8 cellular contexts compared by ENCODE assay signal in the genomic region with DNA sequence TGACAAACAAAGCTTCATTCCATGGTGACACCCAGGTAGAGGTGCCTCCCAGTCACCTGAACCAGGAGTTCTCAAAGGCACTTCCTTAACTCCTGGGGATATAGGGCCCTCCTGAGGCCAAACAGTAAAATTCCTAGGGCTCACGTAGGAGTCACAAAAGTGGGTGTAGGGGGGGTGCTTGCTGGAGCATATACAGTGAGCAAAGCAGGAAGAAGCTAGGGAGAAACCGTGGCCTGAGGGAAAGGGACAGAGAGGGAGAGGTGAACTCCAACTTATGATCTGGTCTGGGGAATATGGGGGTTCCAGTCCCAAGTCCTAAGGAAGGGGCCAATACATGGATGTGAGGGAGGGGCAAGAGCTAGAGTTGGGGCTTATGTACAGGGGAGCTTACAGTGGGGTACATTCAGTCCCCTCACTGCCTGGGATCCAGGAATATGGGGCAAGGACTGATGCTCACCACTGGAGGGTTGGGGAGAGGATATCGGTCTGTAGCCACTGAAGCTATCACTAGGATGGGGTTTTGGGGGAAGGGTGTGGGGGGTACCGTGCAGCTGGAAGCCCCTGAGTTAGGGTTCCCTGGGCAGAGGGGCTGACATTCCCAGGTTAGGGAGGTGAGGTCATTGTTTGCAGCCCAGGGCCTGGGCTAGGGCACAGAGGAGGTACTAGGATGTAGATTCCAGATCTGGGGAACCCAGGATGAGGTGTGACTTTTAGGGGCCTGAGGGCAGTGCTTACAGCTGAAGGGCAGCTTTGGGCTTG. TPM values are rescaled to one million over a fixed set of nuclear protein-coding genes. Genes with fewer than 3 reads are reported as not detected.
DNase-seq lines count a peak whose midpoint lies in the region; FAIRE-seq and TF ChIP-seq lines count a peak whose summit lies in the region.

No MANE protein-coding gene starts in this region.

- H3K4me1 ChIP-seq in HUES64 (ENCODE audit: insufficient read depth, low read length) (peaks cover 10% of the 10 kb centered on the region; the same call in 1 of the 2 replicates), breast epithelium (peaks cover 5 to 13% of the 10 kb centered on the region in 2 donors), mononuclear cell (ENCODE audit: insufficient read depth, low read length) (peaks cover 41% of the 10 kb centered on the region)

- no peaks in the 10 kb centered on the region for H3K27me3 ChIP-seq in AG04450 (ENCODE audit: control insufficient read depth, insufficient read depth, low read length)
- no peaks in the 10 kb centered on the region; the same call in 1 of the 2 replicates for H3K27me3 ChIP-seq in HUES64 (ENCODE audit: insufficient read depth, low read length)
- H3K27me3 ChIP-seq in breast epithelium, result no peaks in the 10 kb centered on the region
- no peaks in the 10 kb centered on the region for H3K27me3 ChIP-seq in mononuclear cell (ENCODE audit: insufficient read depth, low read length)

- peak overlapping the region; percentile 88 for H3K4me3 ChIP-seq in AG04450 (ENCODE audit: low read depth, low read length)
- H3K4me3 ChIP-seq in HUES64 (ENCODE audit: low read length), result peak overlapping the region; percentile 90
- H3K4me3 ChIP-seq in breast epithelium, result peak overlapping the region; percentile 82 to 95 (median 89)
- peak overlapping the region; percentile 84 for H3K4me3 ChIP-seq in mononuclear cell (ENCODE audit: low read length)

- H3K27ac ChIP-seq in AG04450 (ENCODE audit: low read depth, low read length) (peak overlapping the region; percentile 21), HUES64 (ENCODE audit: low read depth, low read length) (peak overlapping the region; percentile 8), breast epithelium (peak overlapping the region; percentile 83 to 90)

- DNase-seq in AG04450 (ENCODE audit: low read depth, low spot score), result no peak
- DNase-seq in breast epithelium (ENCODE audit: low spot score in 2 of 2), result no peak
- no peak for DNase-seq in posterior vena cava (ENCODE audit: low spot score)
- no peak for DNase-seq in D721Med (ENCODE audit: insufficient read length, low spot score)
- no peak for DNase-seq in DMS79 (lab: John Stamatoyannopoulos, UW)
- no peak for DNase-seq in NCI-H2171 (lab: John Stamatoyannopoulos, UW)

- WGBS in HUES64, result 42% methylated on average over 4 of the region's 4 CpGs

- no peak for FAIRE-seq in D721Med (lab: Jason Lieb, UNC)

- no peaks in the 10 kb centered on the region; the same call in 1 of the 2 replicates for H3K9me3 ChIP-seq in AG04450 (ENCODE audit: control insufficient read depth, insufficient read depth, low read length)
- H3K9me3 ChIP-seq in HUES64 (ENCODE audit: insufficient read depth, low read depth, low read length), result no peaks in the 10 kb centered on the region
- H3K9me3 ChIP-seq in breast epithelium, result no peaks in the 10 kb centered on the region
- H3K9me3 ChIP-seq in mononuclear cell (ENCODE audit: low read depth, low read length), result no peaks in the 10 kb centered on the region

- POLR2A ChIA-PET in AG04450 (lab: Yijun Ruan, JAX), result interaction anchor here (1.0 to 3.1 kb wide), 5 partner anchors 8 to 37 kb away, joined by 3 to 24 read pairs (median 5); no protein-coding TSS in a partner anchor

- TF ChIP-seq POLR2A in breast epithelium (IDR thresholded peaks at IDR 0.05), result no peak

- H3K9ac ChIP-seq in HUES64 (ENCODE audit: low read depth, low read length), result peak overlapping the region; percentile 81

- CTCF ChIA-PET in AG04450 (lab: Charles Lee), result interaction anchor here (0.6 to 1.6 kb wide), 10 partner anchors 13 to 275 kb away, joined by 3 to 7 read pairs (median 3); no protein-coding TSS in a partner anchor

- H3K36me3 ChIP-seq in HUES64 (ENCODE audit: insufficient read depth, low read length) (peaks cover 9% of the 10 kb centered on the region; the same call in 1 of the 2 replicates), breast epithelium (no peaks in the 10 kb centered on the region)

- intact Hi-C loops in breast epithelium (cut with DNase I; ENCODE audit: low total_unique reads), result no loop called here
- intact Hi-C loops in posterior vena cava (cut with DNase I), result no loop called here

- no peak for TF ChIP-seq CTCF in AG04450 (IDR thresholded peaks at IDR 0.05; ENCODE audit: low read depth, low read length)
- TF ChIP-seq CTCF in breast epithelium (IDR thresholded peaks at IDR 0.05), result no peak
- no peak for TF ChIP-seq CTCF in D721Med (IDR thresholded peaks at IDR 0.05; ENCODE audit: insufficient read depth, missing control alignments)

RNA-seq across cellular contexts. Expression of a gene that starts 0.9 kb away (rescaled TPM):
- 24.7 and 34.1 TPM in 2 replicates for polyA plus RNA-seq in AG04450 (2011; rRNA removed)
- polyA minus RNA-seq in AG04450 (2011; rRNA and poly(A)+ RNA removed), result 59.3 and 77.2 TPM in 2 replicates
- 27.6 TPM for polyA plus RNA-seq in HUES64 (2013, experiment 1 of 2)
- polyA plus RNA-seq in HUES64 (2013, experiment 2 of 2), result 33.6 TPM
- total RNA-seq in breast epithelium (10 to 100 TPM; 12.9 to 29.4 (median 18.0) TPM), mononuclear cell (28.3 TPM), posterior vena cava (10 to 100 TPM; 31.5 to 35.5 TPM)

RNA-seq across cellular contexts. Expression of a gene that starts 38.1 kb away (rescaled TPM):
- polyA plus RNA-seq in AG04450 (2011; rRNA removed), result 19.1 and 23.6 TPM in 2 replicates
- 10.8 and 13.6 TPM in 2 replicates for polyA minus RNA-seq in AG04450 (2011; rRNA and poly(A)+ RNA removed)
- 8.9 TPM for polyA plus RNA-seq in HUES64 (2013, experiment 1 of 2)
- polyA plus RNA-seq in HUES64 (2013, experiment 2 of 2), result 9.2 TPM
- 100 to 1,000 TPM; 137 to 177 (median 149) TPM for total RNA-seq in breast epithelium
- 268 TPM for total RNA-seq in mononuclear cell
- 100 to 1,000 TPM in 1 of 2 donors, 10 to 100 TPM in 1; 95.5 to 170 TPM for total RNA-seq in posterior vena cava

RNA-seq across cellular contexts. Expression of a gene that starts 39.6 kb away (rescaled TPM):
- 148 and 171 TPM in 2 replicates for polyA plus RNA-seq in AG04450 (2011; rRNA removed)
- polyA minus RNA-seq in AG04450 (2011; rRNA and poly(A)+ RNA removed), result 87.4 and 99.3 TPM in 2 replicates
- polyA plus RNA-seq in HUES64 (2013, experiment 1 of 2), result 138 TPM
- polyA plus RNA-seq in HUES64 (2013, experiment 2 of 2), result 169 TPM
- total RNA-seq in breast epithelium (10 to 100 TPM; 63.8 to 81.6 (median 79.9) TPM), mononuclear cell (114 TPM), posterior vena cava (10 to 100 TPM; 77.0 to 89.4 TPM)

Comparison
In these comparisons a context has a peak if more than half of its experiments do, and no peak if none do; other contexts are left out.
1. H3K27ac ChIP-seq: peak in every context shown above with its lines; median percentile 86 in breast epithelium; 21 in AG04450; 8 in HUES64.